Comparison of ENCODE assay signal across 8 cellular contexts in the genomic region with DNA sequence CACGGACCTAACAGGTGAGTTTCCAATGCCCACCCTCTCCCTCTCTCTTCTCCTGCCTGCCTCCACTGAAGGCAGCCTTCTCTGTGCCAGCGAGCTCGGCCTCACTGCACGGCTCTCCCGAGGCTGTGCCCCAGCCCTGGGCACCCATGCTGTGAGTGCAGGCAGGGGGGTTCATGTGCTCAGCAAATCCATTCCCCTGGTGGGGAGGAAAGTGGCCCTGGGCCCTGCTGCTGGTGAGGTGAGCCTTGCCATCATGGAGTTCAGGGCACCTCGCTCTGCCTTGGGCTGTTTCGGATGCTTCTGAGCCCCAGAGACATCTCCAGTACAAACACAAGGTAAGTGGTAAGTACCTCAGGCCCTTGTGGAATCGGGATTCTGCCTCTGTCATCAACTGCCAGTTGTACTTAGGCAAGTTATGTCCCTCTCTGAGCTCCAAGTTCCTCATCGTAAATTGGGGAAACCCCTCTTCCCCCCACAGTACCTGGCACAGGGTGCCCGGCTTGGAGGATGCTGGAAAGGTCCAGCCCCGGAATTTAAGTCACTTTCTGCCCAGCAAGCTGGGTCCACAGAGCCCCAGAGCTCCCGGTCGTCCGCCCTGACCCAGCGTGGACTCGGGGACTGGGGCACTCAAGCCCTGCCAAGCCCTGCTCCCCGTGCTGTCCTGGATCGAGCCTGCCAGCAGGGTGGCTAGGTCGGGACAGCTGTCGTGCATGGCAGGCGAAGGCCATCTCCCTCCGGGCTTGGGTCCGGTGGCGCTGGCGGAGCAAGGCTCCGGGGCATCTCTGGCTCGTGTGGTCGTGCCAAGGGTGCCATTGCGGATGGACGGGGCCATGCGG. TPM values are rescaled to one million over a fixed set of nuclear protein-coding genes. Genes with fewer than 3 reads are reported as not detected.
DNase-seq lines count a peak whose midpoint lies in the region; ATAC-seq and TF ChIP-seq lines count a peak whose summit lies in the region.

No MANE protein-coding gene starts in this region.

- H3K27ac ChIP-seq in Panc1 (ENCODE audit: low read length) = peak overlapping the region; percentile 71

- TF ChIP-seq CTCF in Panc1 (IDR thresholded peaks at IDR 0.05) = no peak

- peak overlapping the region; percentile 70 to 79 for H3K4me3 ChIP-seq in Panc1 (ENCODE audit: low read depth in 2 of 2, low read length in 2 of 2)
- H3K4me3 ChIP-seq in endocrine pancreas (ENCODE audit: control insufficient read depth, insufficient read depth, low read length) = no peak overlapping the region

- no peaks in the 10 kb centered on the region for H3K27me3 ChIP-seq in Panc1 (ENCODE audit: control insufficient read depth, insufficient read depth, low read length)
- H3K27me3 ChIP-seq in endocrine pancreas (ENCODE audit: control insufficient read depth, insufficient read depth, low read length) = no peaks in the 10 kb centered on the region

- DNase-seq in NCI-H1092 treated with DMSO at 0.1 percent for 48 hours (lab: John Stamatoyannopoulos, UW) (peak; percentile 21), NCI-H1092 (lab: John Stamatoyannopoulos, UW) (no peak), Panc1 (ENCODE audit: low read depth, low spot score) (no peak), myocyte (ENCODE audit: low read depth) (peak; percentile 64), ACHN (no peak), retina (no peak)

- BruUV-seq in Panc1 (replicated peaks; lab: Mats Ljungman, UMichigan) = no TSS peak

- intact Hi-C loops in Panc1 (cut with micrococcal nuclease; ENCODE audit: unreplicated experiment) = no loop called here

- H3K4me1 ChIP-seq in Panc1 (ENCODE audit: control insufficient read depth, insufficient read depth, low read length) = peaks cover 48% of the 10 kb centered on the region
- H3K4me1 ChIP-seq in endocrine pancreas (ENCODE audit: control insufficient read depth, insufficient read depth, low read length) = no peaks in the 10 kb centered on the region

- peak overlapping the region; percentile 32 for H3K9ac ChIP-seq in endocrine pancreas (ENCODE audit: control insufficient read depth, insufficient read depth, low read length)

- H3K36me3 ChIP-seq in Panc1 (ENCODE audit: control insufficient read depth, insufficient read depth, low read length) (no peaks in the 10 kb centered on the region; the same call in 1 of the 2 replicates), endocrine pancreas (ENCODE audit: control insufficient read depth, insufficient read depth, low read length) (no peaks in the 10 kb centered on the region)

- H3K9me3 ChIP-seq in Panc1 (ENCODE audit: control insufficient read depth, insufficient read depth, low read depth, low read length) (no peaks in the 10 kb centered on the region), endocrine pancreas (ENCODE audit: control insufficient read depth, low read length) (no peaks in the 10 kb centered on the region)

- POLR2A ChIA-PET in Panc1 (lab: Charles Lee) = no interaction called here

- in situ Hi-C loops in Panc1 (cut with HindIII; ENCODE audit: low pct_unique_long_range_greater_than_20kb, low sequenced_read_pairs) (no loop called here), ACHN (cut with HindIII; ENCODE audit: low pct_ligation_motif_present, low pct_unique_long_range_greater_than_20kb, low sequenced_read_pairs) (no loop called here)

- ATAC-seq in HG02884 (IDR thresholded peaks at IDR 0.05; ENCODE audit: unreplicated experiment) (peak; percentile 7), Panc1 (peak; percentile 11)

- CTCF ChIA-PET in Panc1 (lab: Charles Lee) = no interaction called here

RNA-seq across cellular contexts. Expression of gene NUDT16L1, which starts 0.7 kb away (rescaled TPM):
- total RNA-seq in Panc1 (2021; ENCODE audit: unreplicated experiment) = 42.9 TPM
- 85.4 TPM for polyA plus RNA-seq in Panc1 (2012; ENCODE audit: insufficient read length)
- total RNA-seq in myocyte = 81.4 and 102 TPM in 2 replicates
- 55.8 TPM for polyA plus RNA-seq in myocyte (2012)

RNA-seq across cellular contexts. Expression of gene ANKS3, which starts 41.4 kb away (rescaled TPM):
- total RNA-seq in Panc1 (2021; ENCODE audit: unreplicated experiment) = 26.6 TPM
- 26.3 TPM for polyA plus RNA-seq in Panc1 (2012; ENCODE audit: insufficient read length)
- total RNA-seq in myocyte = 16.8 and 18.0 TPM in 2 replicates
- polyA plus RNA-seq in myocyte (2012) = 19.0 TPM

RNA-seq across cellular contexts. Expression of gene DNAAF8, which starts 41.7 kb away (rescaled TPM):
- 2.3 TPM for total RNA-seq in Panc1 (2021; ENCODE audit: unreplicated experiment)
- 2.5 TPM for polyA plus RNA-seq in Panc1 (2012; ENCODE audit: insufficient read length)
- 0.91 and 1.1 TPM in 2 replicates for total RNA-seq in myocyte
- 3.5 TPM for polyA plus RNA-seq in myocyte (2012)

Comparison
In these comparisons a context has a peak if more than half of its experiments do, and no peak if none do; other contexts are left out.
1. DNase-seq: peak in NCI-H1092 treated with DMSO at 0.1 percent for 48 hours (single experiment) and myocyte (single experiment); none in NCI-H1092 (single experiment), Panc1 (single experiment), ACHN (single experiment) and retina (single experiment).